Comparison of ENCODE assay signal across 8 cellular contexts in the genomic region with DNA sequence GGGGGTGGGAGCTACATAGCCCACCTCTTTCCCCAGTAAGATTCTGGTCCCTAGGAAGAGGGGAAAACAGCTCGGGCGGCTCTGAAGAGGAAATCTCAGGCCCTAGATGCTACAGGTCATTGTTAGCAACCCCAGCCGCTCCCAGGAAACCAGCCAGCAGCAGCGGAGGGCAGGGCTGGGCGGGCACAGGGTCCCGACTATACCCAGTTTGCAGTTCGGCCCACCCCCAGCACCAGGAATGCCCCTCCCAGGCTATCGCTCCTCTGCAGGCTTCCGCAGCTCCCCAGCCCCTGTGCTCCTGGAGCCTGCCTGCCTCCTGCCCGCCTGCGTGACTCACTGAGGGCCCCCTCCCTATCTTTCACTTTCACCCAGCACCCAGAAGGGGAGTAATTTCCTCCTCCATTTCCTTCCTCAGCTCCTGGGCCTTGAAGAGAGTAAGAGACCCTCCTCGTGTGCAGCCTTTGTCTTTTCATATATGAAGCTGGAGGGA. TPM values are rescaled to one million over a fixed set of nuclear protein-coding genes. Genes with fewer than 3 reads are reported as not detected.
DNase-seq lines count a peak whose midpoint lies in the region; ATAC-seq and TF ChIP-seq lines count a peak whose summit lies in the region.

No MANE protein-coding gene starts in this region.

- H3K36me3 ChIP-seq in iPS-15b (ENCODE audit: control insufficient read depth, insufficient read depth, low read length) (peaks cover 7% of the 10 kb centered on the region), skeletal muscle satellite cell (ENCODE audit: insufficient read depth, low read length) (peaks cover 26% of the 10 kb centered on the region)

- H3K9me3 Mint-ChIP-seq in T-helper 1 cell treated with Interleukin-12 subunit alpha and Interleukin-12 subunit beta and Interleukin-4 antibody, amounts not matched to agents 30 μg/mL and 1 μg/mL, for 36 hours = no peaks in the 10 kb centered on the region

- H3K9ac ChIP-seq in iPS-15b (ENCODE audit: low read depth, low read length) (peak overlapping the region; percentile 60), skeletal muscle satellite cell (ENCODE audit: low read depth, low read length) (peak overlapping the region; percentile 63)

- H3K36me3 Mint-ChIP-seq in T-helper 1 cell treated with Interleukin-12 subunit alpha and Interleukin-12 subunit beta and Interleukin-4 antibody, amounts not matched to agents 30 μg/mL and 1 μg/mL, for 36 hours (ENCODE audit: low read depth) = peaks cover 11% of the 10 kb centered on the region

- H3K4me3 Mint-ChIP-seq in T-helper 1 cell treated with Interleukin-12 subunit alpha and Interleukin-12 subunit beta and Interleukin-4 antibody, amounts not matched to agents 30 μg/mL and 1 μg/mL, for 36 hours = peak overlapping the region; percentile 72

- H3K4me1 ChIP-seq in iPS-15b (ENCODE audit: control insufficient read depth, insufficient read depth, low read length) (peaks cover 15% of the 10 kb centered on the region), skeletal muscle satellite cell (ENCODE audit: control insufficient read depth, insufficient read depth, low read length) (peaks cover 70% of the 10 kb centered on the region)

- H3K4me1 Mint-ChIP-seq in T-helper 1 cell treated with Interleukin-12 subunit alpha and Interleukin-12 subunit beta and Interleukin-4 antibody, amounts not matched to agents 30 μg/mL and 1 μg/mL, for 36 hours (ENCODE audit: low read depth) = peaks cover 60% of the 10 kb centered on the region

- H3K27me3 ChIP-seq in iPS-15b (ENCODE audit: control insufficient read depth, insufficient read depth, low read length) (no peaks in the 10 kb centered on the region), skeletal muscle satellite cell (ENCODE audit: control insufficient read depth, insufficient read depth, low read length) (no peaks in the 10 kb centered on the region)

- no peak overlapping the region for H3K4me3 ChIP-seq in astrocyte of the spinal cord (ENCODE audit: low read depth, low read length)
- peak overlapping the region; percentile 13 for H3K4me3 ChIP-seq in iPS-15b (ENCODE audit: low read depth, low read length)
- peak overlapping the region; percentile 37 for H3K4me3 ChIP-seq in skeletal muscle satellite cell (ENCODE audit: low read length)

- ATAC-seq in HG03196 (IDR thresholded peaks at IDR 0.05; ENCODE audit: unreplicated experiment) = peak; percentile 49
- ATAC-seq in GM19452 (IDR thresholded peaks at IDR 0.05; ENCODE audit: unreplicated experiment) = no peak

- in situ Hi-C loops in astrocyte of the spinal cord (cut with HindIII; ENCODE audit: low sequenced_read_pairs) = no loop called here

- H3K4me2 ChIP-seq in skeletal muscle satellite cell (ENCODE audit: low read length) = peak overlapping the region; percentile 78

- H3K27ac Mint-ChIP-seq in T-helper 1 cell treated with Interleukin-12 subunit alpha and Interleukin-12 subunit beta and Interleukin-4 antibody, amounts not matched to agents 30 μg/mL and 1 μg/mL, for 36 hours = peak overlapping the region; percentile 82

- H3K9me3 ChIP-seq in iPS-15b (ENCODE audit: control insufficient read depth, insufficient read depth, low read length) (no peaks in the 10 kb centered on the region), skeletal muscle satellite cell (replicated peaks; ENCODE audit: low read length) (no peaks in the 10 kb centered on the region)

- peak; percentile 65 for DNase-seq in CD1c-positive myeloid dendritic cell (ENCODE audit: extremely low spot score)
- DNase-seq in astrocyte of the spinal cord (ENCODE audit: low read depth, low spot score) = peak; percentile 78
- no peak for DNase-seq in HK-2 (ENCODE audit: unreplicated experiment)

- no peaks in the 10 kb centered on the region for H3K27me3 Mint-ChIP-seq in T-helper 1 cell treated with Interleukin-12 subunit alpha and Interleukin-12 subunit beta and Interleukin-4 antibody, amounts not matched to agents 30 μg/mL and 1 μg/mL, for 36 hours (ENCODE audit: low read depth)

- TF ChIP-seq CTCF in astrocyte of the spinal cord (IDR thresholded peaks at IDR 0.05; ENCODE audit: low read depth, low read length) = no peak

RNA-seq across cellular contexts. Expression of a gene that starts 27.2 kb away (rescaled TPM):
- 22.1 and 28.8 TPM in 2 replicates for total RNA-seq in skeletal muscle satellite cell (2012; rRNA removed)
